25 cellular contexts compared by ENCODE assay signal in the genomic region with DNA sequence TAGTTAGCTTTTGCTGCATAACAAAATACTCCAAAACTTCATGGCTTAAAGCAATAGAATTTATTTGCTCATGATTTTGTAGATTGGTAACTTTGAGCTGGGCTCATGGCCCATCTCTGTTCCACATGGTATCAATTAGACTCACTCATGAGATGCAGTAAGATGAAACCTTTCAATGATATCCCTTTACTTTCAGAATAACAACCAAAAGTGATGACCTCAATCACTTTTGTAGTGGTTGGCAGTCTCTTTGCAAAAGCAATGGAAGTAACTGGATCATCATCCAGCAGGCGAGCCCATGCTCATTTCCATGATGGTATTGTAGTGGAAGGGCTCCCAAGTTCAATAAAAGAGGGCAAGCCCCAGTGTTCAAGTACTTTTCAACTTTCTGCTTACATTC. TPM values are rescaled to one million over a fixed set of nuclear protein-coding genes. Genes with fewer than 3 reads are reported as not detected.
DNase-seq lines count a peak whose midpoint lies in the region; ATAC-seq and TF ChIP-seq lines count a peak whose summit lies in the region.
"Had no signal": no experiment of that assay in that cellular context is flagged by ENCODE, and none has a peak within 500 bp of the region (broad histone marks: within the 10 kb centered on the region; RNA-seq: fewer than 3 reads in every experiment).

No MANE protein-coding gene starts in this region.

- H3K4me3 Mint-ChIP-seq in activated T-cell treated with anti-CD3 and anti-CD28 coated beads, Interleukin-2, amount 50 U/mL, for 4 hours: no peak overlapping the region
- H3K4me3 Mint-ChIP-seq: CD4-positive, alpha-beta memory T cell; T-cell had no signal

- TF ChIP-seq EP300 in SK-N-SH (IDR thresholded peaks at IDR 0.05; ENCODE audit: borderline replicate concordance in 1 of 2, low read depth in 1 of 2, low read length in 1 of 2): no peak

- WGBS in SK-N-SH (ENCODE audit: low lambda C conversion rate): 22% methylated on average over 1 of the region's 1 CpG

- H3K4me3 ChIP-seq in SK-N-SH (ENCODE audit: low read depth in 2 of 2, low read length in 1 of 2) (no peak overlapping the region), fibroblast of mammary gland (ENCODE audit: control insufficient read depth, low read depth, low read length) (no peak overlapping the region), colonic mucosa (no peak overlapping the region)
- H3K4me3 ChIP-seq: HAP-1 had no signal

- no peak for TF ChIP-seq CTCF in SK-N-SH (IDR thresholded peaks at IDR 0.05)
- no peak for TF ChIP-seq CTCF in fibroblast of mammary gland (conservative IDR thresholded peaks at IDR 0.05; ENCODE audit: control insufficient read depth, insufficient read depth, low read depth, low read length)
- TF ChIP-seq CTCF in colonic mucosa (IDR thresholded peaks at IDR 0.05): no peak

- no peak for TF ChIP-seq RAD21 in SK-N-SH (IDR thresholded peaks at IDR 0.05; ENCODE audit: low read length)

- H3K27me3 Mint-ChIP-seq in activated T-cell treated with anti-CD3 and anti-CD28 coated beads, Interleukin-2, amount 50 U/mL, for 4 hours (ENCODE audit: low read depth): no peaks in the 10 kb centered on the region

- ATAC-seq in SK-N-SH treated with all-trans-retinoic acid at 6 μM for 48 hours (peak; percentile 20; the same call in 1 of the 3 replicates), GM18517 (IDR thresholded peaks at IDR 0.05; ENCODE audit: unreplicated experiment) (no peak)
- ATAC-seq in activated T-cell treated with anti-CD3 and anti-CD28 coated beads, Interleukin-2, amount 50 U/mL, for 4 hours: no peak
- ATAC-seq: T-cell had no signal

- H3K4me1 Mint-ChIP-seq in activated T-cell treated with anti-CD3 and anti-CD28 coated beads, Interleukin-2, amount 50 U/mL, for 4 hours (ENCODE audit: low read depth): no peaks in the 10 kb centered on the region
- H3K4me1 Mint-ChIP-seq: CD4-positive, alpha-beta memory T cell; T-cell had no signal

- H3K4me1 ChIP-seq in SK-N-SH (ENCODE audit: control insufficient read depth in 1 of 2, insufficient read depth in 2 of 2, low read depth in 1 of 2, low read length in 1 of 2) (peaks cover 0 to 3% of the 10 kb centered on the region in 2 experiments; a peak in 1 of 4 replicates), colonic mucosa (no peaks in the 10 kb centered on the region)
- H3K4me1 ChIP-seq: HAP-1 had no signal

- H3K79me2 ChIP-seq in SK-N-SH (ENCODE audit: insufficient read depth): no peaks in the 10 kb centered on the region

- peaks cover 4% of the 10 kb centered on the region for H3F3A ChIP-seq in SK-N-SH (replicated peaks; ENCODE audit: insufficient read depth)

- H4K20me1 ChIP-seq in SK-N-SH (ENCODE audit: insufficient read depth): no peaks in the 10 kb centered on the region

- POLR2A ChIA-PET in SK-N-SH (lab: Yijun Ruan, JAX): no interaction called here

- H3K36me3 ChIP-seq in SK-N-SH (replicated peaks in 1 of 2; ENCODE audit: control insufficient read depth in 1 of 2, insufficient read depth in 2 of 2, low read length in 1 of 2): no peaks in the 10 kb centered on the region
- H3K36me3 ChIP-seq in colonic mucosa: no peaks in the 10 kb centered on the region
- H3K36me3 ChIP-seq: HAP-1 had no signal

- H3K9me3 ChIP-seq in SK-N-SH (no peaks in the 10 kb centered on the region), colonic mucosa (no peaks in the 10 kb centered on the region)
- H3K9me3 ChIP-seq: HAP-1 had no signal

- CTCF ChIA-PET in SK-N-SH (lab: Yijun Ruan, JAX): interaction anchor here (1.6 kb wide), 2 partner anchors 25 to 38 kb away, joined by 4 read pairs; no protein-coding TSS in a partner anchor

- H3K27ac ChIP-seq in SK-N-SH (ENCODE audit: low read depth in 2 of 2, low read length in 1 of 2): no peak overlapping the region
- no peak overlapping the region for H3K27ac ChIP-seq in colonic mucosa
- H3K27ac ChIP-seq: HL-60 had no signal

- no peaks in the 10 kb centered on the region for H3K27me3 ChIP-seq in SK-N-SH (ENCODE audit: insufficient read depth)
- H3K27me3 ChIP-seq in colonic mucosa: no peaks in the 10 kb centered on the region

- intact Hi-C loops in colonic mucosa (cut with DNase I): no loop called here

- H3K9me3 Mint-ChIP-seq in activated T-cell treated with anti-CD3 and anti-CD28 coated beads, Interleukin-2, amount 50 U/mL, for 4 hours: no peaks in the 10 kb centered on the region

- no peak for DNase-seq in SK-N-SH
- peak; percentile 8 for DNase-seq in RPMI7951 (ENCODE audit: low read depth)
- peak; percentile 60 for DNase-seq in fibroblast of mammary gland (ENCODE audit: low read depth)
- DNase-seq in colonic mucosa: no peak
- no peak for DNase-seq in activated CD4-positive, alpha-beta T cell treated with anti-CD3 and anti-CD28 coated beads for 1 hour
- DNase-seq in activated T-cell treated with anti-CD3 and anti-CD28 coated beads, Interleukin-2, amount 50 U/mL, for 4 hours: no peak
- DNase-seq: C1 segment of cervical spinal cord; CD4-positive, alpha-beta memory T cell; COR-L47; DMS53; GOT3; Kasumi-1; MV-4-11; NCI-H1105 treated with DMSO at 0.1 percent for 48 hours; NCI-H146; NCI-H1930; NCI-H2107; NCI-H2227 treated with DMSO at 0.1 percent for 48 hours; NCI-H510A; T-cell had no signal

- H2AFZ ChIP-seq in SK-N-SH (ENCODE audit: low read depth): no peak overlapping the region

- H3K4me2 ChIP-seq in SK-N-SH: no peak overlapping the region

- H3K9ac ChIP-seq in SK-N-SH (no peak overlapping the region), colonic mucosa (ENCODE audit: low read depth in 2 of 2, low read length in 2 of 2) (no peak overlapping the region)

- H3K9me2 ChIP-seq in SK-N-SH: no peaks in the 10 kb centered on the region

- H3K36me3 Mint-ChIP-seq in activated T-cell treated with anti-CD3 and anti-CD28 coated beads, Interleukin-2, amount 50 U/mL, for 4 hours (ENCODE audit: insufficient read depth): no peaks in the 10 kb centered on the region
- H3K36me3 Mint-ChIP-seq: T-cell had no signal

TF ChIP-seq in SK-N-SH treated with all-trans-retinoic acid at 6 μM for 48 hours, 23 proteins besides CTCF, POLR2A, EP300 and RAD21:
- TF ChIP-seq BACH2 (CRISPR knock-in tag; IDR thresholded peaks at IDR 0.05; ENCODE audit: borderline replicate concordance): no peak
- peak; percentile 41; the same call in 1 of the 2 replicates for TF ChIP-seq TCF4 (CRISPR knock-in tag; IDR thresholded peaks at IDR 0.05; ENCODE audit: borderline replicate concordance)
- TF ChIP-seq OSR1 (CRISPR knock-in tag; IDR thresholded peaks at IDR 0.05): no peak
- TF ChIP-seq PPARA (CRISPR knock-in tag; IDR thresholded peaks at IDR 0.05; ENCODE audit: borderline replicate concordance): no peak
- TF ChIP-seq TOX (CRISPR knock-in tag; IDR thresholded peaks at IDR 0.05; ENCODE audit: borderline replicate concordance): no peak
- TF ChIP-seq, protein P1, sequence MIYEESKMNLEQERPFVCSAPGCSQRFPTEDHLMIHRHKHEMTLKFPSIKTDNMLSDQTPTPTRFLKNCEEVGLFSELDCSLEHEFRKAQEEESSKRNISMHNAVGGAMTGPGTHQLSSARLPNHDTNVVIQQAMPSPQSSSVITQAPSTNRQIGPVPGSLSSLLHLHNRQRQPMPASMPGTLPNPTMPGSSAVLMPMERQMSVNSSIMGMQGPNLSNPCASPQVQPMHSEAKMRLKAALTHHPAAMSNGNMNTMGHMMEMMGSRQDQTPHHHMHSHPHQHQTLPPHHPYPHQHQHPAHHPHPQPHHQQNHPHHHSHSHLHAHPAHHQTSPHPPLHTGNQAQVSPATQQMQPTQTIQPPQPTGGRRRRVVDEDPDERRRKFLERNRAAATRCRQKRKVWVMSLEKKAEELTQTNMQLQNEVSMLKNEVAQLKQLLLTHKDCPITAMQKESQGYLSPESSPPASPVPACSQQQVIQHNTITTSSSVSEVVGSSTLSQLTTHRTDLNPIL (CRISPR knock-in tag; IDR thresholded peaks at IDR 0.05; ENCODE audit: low read depth): no peak
- TF ChIP-seq ISL1 (CRISPR knock-in tag; IDR thresholded peaks at IDR 0.05): no peak
- no peak for TF ChIP-seq ZFP3 (CRISPR knock-in tag; IDR thresholded peaks at IDR 0.05)

TF ChIP-seq in SK-N-SH, 30 proteins besides CTCF, POLR2A, EP300 and RAD21 (continues in another document):
- TF ChIP-seq TEAD4 (IDR thresholded peaks at IDR 0.05; ENCODE audit: borderline replicate concordance, insufficient read depth) (no peak), JUND (IDR thresholded peaks at IDR 0.05) (no peak), FOSL2 (IDR thresholded peaks at IDR 0.05; ENCODE audit: borderline replicate concordance, low read depth) (no peak), SIN3A (IDR thresholded peaks at IDR 0.05; ENCODE audit: borderline replicate concordance, low read depth, low read length) (no peak)
- TF ChIP-seq, protein P2, sequence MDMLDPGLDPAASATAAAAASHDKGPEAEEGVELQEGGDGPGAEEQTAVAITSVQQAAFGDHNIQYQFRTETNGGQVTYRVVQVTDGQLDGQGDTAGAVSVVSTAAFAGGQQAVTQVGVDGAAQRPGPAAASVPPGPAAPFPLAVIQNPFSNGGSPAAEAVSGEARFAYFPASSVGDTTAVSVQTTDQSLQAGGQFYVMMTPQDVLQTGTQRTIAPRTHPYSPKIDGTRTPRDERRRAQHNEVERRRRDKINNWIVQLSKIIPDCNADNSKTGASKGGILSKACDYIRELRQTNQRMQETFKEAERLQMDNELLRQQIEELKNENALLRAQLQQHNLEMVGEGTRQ (IDR thresholded peaks at IDR 0.05; ENCODE audit: borderline replicate concordance, low read depth, low read length): no peak
- TF ChIP-seq, protein P3, sequence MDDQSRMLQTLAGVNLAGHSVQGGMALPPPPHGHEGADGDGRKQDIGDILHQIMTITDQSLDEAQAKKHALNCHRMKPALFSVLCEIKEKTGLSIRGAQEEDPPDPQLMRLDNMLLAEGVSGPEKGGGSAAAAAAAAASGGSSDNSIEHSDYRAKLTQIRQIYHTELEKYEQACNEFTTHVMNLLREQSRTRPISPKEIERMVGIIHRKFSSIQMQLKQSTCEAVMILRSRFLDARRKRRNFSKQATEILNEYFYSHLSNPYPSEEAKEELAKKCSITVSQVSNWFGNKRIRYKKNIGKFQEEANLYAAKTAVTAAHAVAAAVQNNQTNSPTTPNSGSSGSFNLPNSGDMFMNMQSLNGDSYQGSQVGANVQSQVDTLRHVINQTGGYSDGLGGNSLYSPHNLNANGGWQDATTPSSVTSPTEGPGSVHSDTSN (IDR thresholded peaks at IDR 0.05): no peak

RNA-seq across cellular contexts. Expression of a gene that starts 41.6 kb away (rescaled TPM):
- polyA plus RNA-seq in SK-N-SH (2012; rRNA removed): 0.05 TPM in 1 of 2 replicates, not detected in the other
- polyA plus RNA-seq in SK-N-SH (2012; cell fraction: cytosol; rRNA removed): 0.01 and 0.03 TPM in 2 replicates
- 0.02 and 0.18 TPM in 2 replicates for polyA plus RNA-seq in SK-N-SH (2012; cell fraction: nucleus; rRNA removed)
- not detected in 2 replicates for total RNA-seq in RPMI7951 (2014; rRNA removed; shearing (Covaris generic))
- 1 to 10 TPM; 1.3 to 1.6 TPM for total RNA-seq in colonic mucosa
- total RNA-seq in activated T-cell treated with anti-CD3 and anti-CD28 coated beads, Interleukin-2, amount 50 U/mL, for 4 hours: under 1 TPM in 2 of 3 donors, not detected in 1; 0.15 to 0.30 TPM
- total RNA-seq: A172 had no signal

RNA-seq across cellular contexts. Expression of a gene that starts 53.0 kb away (rescaled TPM):
- 8.8 and 10.9 TPM in 2 replicates for polyA plus RNA-seq in SK-N-SH (2012; rRNA removed)
- 8.1 and 8.8 TPM in 2 replicates for polyA plus RNA-seq in SK-N-SH (2012; cell fraction: cytosol; rRNA removed)
- 12.1 and 17.7 TPM in 2 replicates for polyA plus RNA-seq in SK-N-SH (2012; cell fraction: nucleus; rRNA removed)
- total RNA-seq in RPMI7951 (2014; rRNA removed; shearing (Covaris generic)): 8.7 and 9.2 TPM in 2 replicates
- 10 to 100 TPM; 28.1 to 28.2 TPM for total RNA-seq in colonic mucosa
- total RNA-seq in activated T-cell treated with anti-CD3 and anti-CD28 coated beads, Interleukin-2, amount 50 U/mL, for 4 hours: 10 to 100 TPM; 25.0 to 27.0 (median 25.9) TPM

Comparison
In these comparisons a context has a peak if more than half of its experiments do, and no peak if none do; other contexts are left out.
1. DNase-seq: peak in RPMI7951 (single experiment) and fibroblast of mammary gland (single experiment); none in SK-N-SH (single experiment), colonic mucosa (single experiment), activated CD4-positive, alpha-beta T cell treated with anti-CD3 and anti-CD28 coated beads for 1 hour (single experiment) and activated T-cell treated with anti-CD3 and anti-CD28 coated beads, Interleukin-2, amount 50 U/mL, for 4 hours (single experiment).